Comparison of ENCODE assay signal across 1 cellular context in the genomic region with DNA sequence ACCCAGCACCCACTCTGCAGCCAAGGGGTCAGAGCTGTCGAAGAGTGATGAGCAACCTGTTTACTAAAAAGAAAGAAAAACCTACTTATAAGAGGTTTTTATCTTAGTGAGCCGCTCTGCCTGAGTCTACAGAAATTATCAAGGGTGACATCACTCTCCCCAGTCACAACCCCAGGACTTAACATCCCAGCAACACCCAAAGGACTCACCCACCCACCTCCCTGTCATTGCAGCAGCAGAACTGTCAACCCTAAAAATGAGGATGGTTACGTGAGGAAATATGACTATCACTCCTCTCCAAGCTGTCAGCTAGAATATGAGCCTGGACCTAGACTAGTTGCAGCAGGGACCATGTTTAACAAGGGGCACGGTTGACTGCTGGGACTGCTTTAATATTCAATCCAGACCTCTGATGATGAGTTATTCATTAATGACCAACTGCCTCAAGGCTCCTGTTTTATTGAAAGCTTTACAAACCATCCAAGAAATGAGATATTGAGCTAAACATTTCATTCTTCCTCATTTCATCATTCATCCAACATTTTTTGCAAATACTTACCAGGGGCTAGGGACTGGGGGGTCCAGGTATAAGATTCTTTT.
TF ChIP-seq lines count a peak whose summit lies in the region.

No MANE protein-coding gene starts in this region.

TF ChIP-seq in GM23338, 12 proteins besides CTCF, POLR2A, EP300 and RAD21 (continued from another document):
- TF ChIP-seq, protein P1, sequence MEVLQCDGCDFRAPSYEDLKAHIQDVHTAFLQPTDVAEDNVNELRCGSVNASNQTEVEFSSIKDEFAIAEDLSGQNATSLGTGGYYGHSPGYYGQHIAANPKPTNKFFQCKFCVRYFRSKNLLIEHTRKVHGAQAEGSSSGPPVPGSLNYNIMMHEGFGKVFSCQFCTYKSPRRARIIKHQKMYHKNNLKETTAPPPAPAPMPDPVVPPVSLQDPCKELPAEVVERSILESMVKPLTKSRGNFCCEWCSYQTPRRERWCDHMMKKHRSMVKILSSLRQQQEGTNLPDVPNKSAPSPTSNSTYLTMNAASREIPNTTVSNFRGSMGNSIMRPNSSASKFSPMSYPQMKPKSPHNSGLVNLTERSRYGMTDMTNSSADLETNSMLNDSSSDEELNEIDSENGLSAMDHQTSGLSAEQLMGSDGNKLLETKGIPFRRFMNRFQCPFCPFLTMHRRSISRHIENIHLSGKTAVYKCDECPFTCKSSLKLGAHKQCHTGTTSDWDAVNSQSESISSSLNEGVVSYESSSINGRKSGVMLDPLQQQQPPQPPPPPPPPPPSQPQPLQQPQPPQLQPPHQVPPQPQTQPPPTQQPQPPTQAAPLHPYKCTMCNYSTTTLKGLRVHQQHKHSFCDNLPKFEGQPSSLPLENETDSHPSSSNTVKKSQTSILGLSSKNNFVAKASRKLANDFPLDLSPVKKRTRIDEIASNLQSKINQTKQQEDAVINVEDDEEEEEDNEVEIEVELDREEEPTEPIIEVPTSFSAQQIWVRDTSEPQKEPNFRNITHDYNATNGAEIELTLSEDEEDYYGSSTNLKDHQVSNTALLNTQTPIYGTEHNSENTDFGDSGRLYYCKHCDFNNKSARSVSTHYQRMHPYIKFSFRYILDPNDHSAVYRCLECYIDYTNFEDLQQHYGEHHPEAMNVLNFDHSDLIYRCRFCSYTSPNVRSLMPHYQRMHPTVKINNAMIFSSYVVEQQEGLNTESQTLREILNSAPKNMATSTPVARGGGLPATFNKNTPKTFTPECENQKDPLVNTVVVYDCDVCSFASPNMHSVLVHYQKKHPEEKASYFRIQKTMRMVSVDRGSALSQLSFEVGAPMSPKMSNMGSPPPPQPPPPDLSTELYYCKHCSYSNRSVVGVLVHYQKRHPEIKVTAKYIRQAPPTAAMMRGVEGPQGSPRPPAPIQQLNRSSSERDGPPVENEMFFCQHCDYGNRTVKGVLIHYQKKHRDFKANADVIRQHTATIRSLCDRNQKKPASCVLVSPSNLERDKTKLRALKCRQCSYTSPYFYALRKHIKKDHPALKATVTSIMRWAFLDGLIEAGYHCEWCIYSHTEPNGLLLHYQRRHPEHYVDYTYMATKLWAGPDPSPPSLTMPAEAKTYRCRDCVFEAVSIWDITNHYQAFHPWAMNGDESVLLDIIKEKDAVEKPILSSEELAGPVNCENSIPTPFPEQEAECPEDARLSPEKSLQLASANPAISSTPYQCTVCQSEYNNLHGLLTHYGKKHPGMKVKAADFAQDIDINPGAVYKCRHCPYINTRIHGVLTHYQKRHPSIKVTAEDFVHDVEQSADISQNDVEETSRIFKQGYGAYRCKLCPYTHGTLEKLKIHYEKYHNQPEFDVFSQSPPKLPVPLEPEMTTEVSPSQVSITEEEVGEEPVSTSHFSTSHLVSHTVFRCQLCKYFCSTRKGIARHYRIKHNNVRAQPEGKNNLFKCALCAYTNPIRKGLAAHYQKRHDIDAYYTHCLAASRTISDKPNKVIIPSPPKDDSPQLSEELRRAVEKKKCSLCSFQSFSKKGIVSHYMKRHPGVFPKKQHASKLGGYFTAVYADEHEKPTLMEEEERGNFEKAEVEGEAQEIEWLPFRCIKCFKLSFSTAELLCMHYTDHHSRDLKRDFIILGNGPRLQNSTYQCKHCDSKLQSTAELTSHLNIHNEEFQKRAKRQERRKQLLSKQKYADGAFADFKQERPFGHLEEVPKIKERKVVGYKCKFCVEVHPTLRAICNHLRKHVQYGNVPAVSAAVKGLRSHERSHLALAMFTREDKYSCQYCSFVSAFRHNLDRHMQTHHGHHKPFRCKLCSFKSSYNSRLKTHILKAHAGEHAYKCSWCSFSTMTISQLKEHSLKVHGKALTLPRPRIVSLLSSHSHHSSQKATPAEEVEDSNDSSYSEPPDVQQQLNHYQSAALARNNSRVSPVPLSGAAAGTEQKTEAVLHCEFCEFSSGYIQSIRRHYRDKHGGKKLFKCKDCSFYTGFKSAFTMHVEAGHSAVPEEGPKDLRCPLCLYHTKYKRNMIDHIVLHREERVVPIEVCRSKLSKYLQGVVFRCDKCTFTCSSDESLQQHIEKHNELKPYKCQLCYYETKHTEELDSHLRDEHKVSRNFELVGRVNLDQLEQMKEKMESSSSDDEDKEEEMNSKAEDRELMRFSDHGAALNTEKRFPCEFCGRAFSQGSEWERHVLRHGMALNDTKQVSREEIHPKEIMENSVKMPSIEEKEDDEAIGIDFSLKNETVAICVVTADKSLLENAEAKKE (CRISPR knock-in tag; IDR thresholded peaks at IDR 0.05) = no peak
- TF ChIP-seq NANOG (IDR thresholded peaks at IDR 0.05; ENCODE audit: borderline replicate concordance) (no peak), CREB1 (CRISPR knock-in tag; IDR thresholded peaks at IDR 0.05; ENCODE audit: low read depth) (no peak), ZNF331 (CRISPR knock-in tag; IDR thresholded peaks at IDR 0.05; ENCODE audit: low read depth) (no peak), ZNF114 (CRISPR knock-in tag; IDR thresholded peaks at IDR 0.05) (no peak), EZH2phosphoT487 (IDR thresholded peaks at IDR 0.05; ENCODE audit: unreplicated experiment) (no peak), EZH2 (IDR thresholded peaks at IDR 0.05; ENCODE audit: low read depth, unreplicated experiment) (no peak)
- TF ChIP-seq, protein P2, sequence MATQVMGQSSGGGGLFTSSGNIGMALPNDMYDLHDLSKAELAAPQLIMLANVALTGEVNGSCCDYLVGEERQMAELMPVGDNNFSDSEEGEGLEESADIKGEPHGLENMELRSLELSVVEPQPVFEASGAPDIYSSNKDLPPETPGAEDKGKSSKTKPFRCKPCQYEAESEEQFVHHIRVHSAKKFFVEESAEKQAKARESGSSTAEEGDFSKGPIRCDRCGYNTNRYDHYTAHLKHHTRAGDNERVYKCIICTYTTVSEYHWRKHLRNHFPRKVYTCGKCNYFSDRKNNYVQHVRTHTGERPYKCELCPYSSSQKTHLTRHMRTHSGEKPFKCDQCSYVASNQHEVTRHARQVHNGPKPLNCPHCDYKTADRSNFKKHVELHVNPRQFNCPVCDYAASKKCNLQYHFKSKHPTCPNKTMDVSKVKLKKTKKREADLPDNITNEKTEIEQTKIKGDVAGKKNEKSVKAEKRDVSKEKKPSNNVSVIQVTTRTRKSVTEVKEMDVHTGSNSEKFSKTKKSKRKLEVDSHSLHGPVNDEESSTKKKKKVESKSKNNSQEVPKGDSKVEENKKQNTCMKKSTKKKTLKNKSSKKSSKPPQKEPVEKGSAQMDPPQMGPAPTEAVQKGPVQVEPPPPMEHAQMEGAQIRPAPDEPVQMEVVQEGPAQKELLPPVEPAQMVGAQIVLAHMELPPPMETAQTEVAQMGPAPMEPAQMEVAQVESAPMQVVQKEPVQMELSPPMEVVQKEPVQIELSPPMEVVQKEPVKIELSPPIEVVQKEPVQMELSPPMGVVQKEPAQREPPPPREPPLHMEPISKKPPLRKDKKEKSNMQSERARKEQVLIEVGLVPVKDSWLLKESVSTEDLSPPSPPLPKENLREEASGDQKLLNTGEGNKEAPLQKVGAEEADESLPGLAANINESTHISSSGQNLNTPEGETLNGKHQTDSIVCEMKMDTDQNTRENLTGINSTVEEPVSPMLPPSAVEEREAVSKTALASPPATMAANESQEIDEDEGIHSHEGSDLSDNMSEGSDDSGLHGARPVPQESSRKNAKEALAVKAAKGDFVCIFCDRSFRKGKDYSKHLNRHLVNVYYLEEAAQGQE (IDR thresholded peaks at IDR 0.05; ENCODE audit: unreplicated experiment) = no peak
